26 cellular contexts compared by ENCODE assay signal in the genomic region with DNA sequence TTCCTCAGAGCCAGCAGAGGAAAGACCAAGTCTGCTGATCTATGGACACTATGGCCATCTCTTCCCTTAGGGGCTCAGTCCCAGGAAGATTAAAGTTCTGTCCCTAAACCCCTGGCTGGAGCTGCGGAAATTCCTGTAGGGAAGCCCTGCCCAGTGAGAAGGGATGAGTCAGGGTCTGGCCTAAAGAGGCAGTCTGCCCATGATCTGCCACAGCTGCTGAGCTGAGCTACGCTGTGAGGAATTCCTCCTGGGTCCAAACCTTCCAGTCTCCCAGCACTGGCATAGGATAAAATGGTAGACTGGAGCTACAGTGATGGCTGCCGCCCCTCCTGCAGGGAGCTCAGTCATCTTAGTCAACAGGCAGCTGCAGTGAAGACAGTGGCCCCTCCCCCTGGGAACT.
A peak's percentile ranks its signal among the peaks of the same experiment; 100 is the strongest.
DNase-seq lines count a peak whose midpoint lies in the region; ATAC-seq and TF ChIP-seq lines count a peak whose summit lies in the region.
"Had no signal": no experiment of that assay in that cellular context is flagged by ENCODE, and none has a peak within 500 bp of the region (broad histone marks: within the 10 kb centered on the region; RNA-seq: fewer than 3 reads in every experiment).

No MANE protein-coding gene starts in this region.

- H3K4me3 ChIP-seq in AG10803 (ENCODE audit: low read length) (no peak overlapping the region), cardiac fibroblast (replicated peaks in 1 of 2; ENCODE audit: low read depth in 2 of 2, low read length in 2 of 2) (no peak overlapping the region)
- H3K4me3 ChIP-seq: esophagus squamous epithelium, Peyer's patch, SJSA1, suprapubic skin had no signal

- intact Hi-C loops in left colon (cut with DNase I, micrococcal nuclease): no loop called here

- ATAC-seq in HG03457 (IDR thresholded peaks at IDR 0.05; ENCODE audit: unreplicated experiment) (no peak), GM18519 (IDR thresholded peaks at IDR 0.05; ENCODE audit: low FRiP score, unreplicated experiment) (no peak), left colon (no peak)
- ATAC-seq: naive thymus-derived CD8-positive, alpha-beta T cell; stimulated activated naive B cell treated with anti-CD40 and anti-IgM and Interleukin-4, amounts not matched to agents 10 μg/mL and 1 μg/mL and 100 μg/mL, for 72 hours; T-cell had no signal

- TF ChIP-seq CTCF in AG10803 (conservative IDR thresholded peaks at IDR 0.05; ENCODE audit: low read length) (no peak), cardiac fibroblast (IDR thresholded peaks at IDR 0.05; ENCODE audit: low read depth, low read length) (no peak)

- peak; percentile 58 for DNase-seq in AG10803 (ENCODE audit: low read depth)
- DNase-seq in LHCN-M2 (ENCODE audit: low read depth): peak; percentile 83
- DNase-seq in cardiac fibroblast (ENCODE audit: low read depth in 2 of 2): peak; percentile 20 to 27
- peak; percentile 76 for DNase-seq in islet precursor cell
- DNase-seq in activated T-cell treated with anti-CD3 and anti-CD28 coated beads, Interleukin-2, amount 50 U/mL, for 1 hour: no peak
- DNase-seq in left colon: no peak
- DNase-seq: activated CD4-positive, alpha-beta memory T cell treated with anti-CD3 and anti-CD28 coated beads, Interleukin-2, amount 10 ng/mL, durations not matched to agents 7 days and 5 days; activated naive CD8-positive, alpha-beta T cell treated with anti-CD3 and anti-CD28 coated beads, Interleukin-2, amount 10 ng/mL, durations not matched to agents 7 days and 5 days; BE2C; brain microvascular endothelial cell; cortex of kidney; DMS79; esophagus squamous epithelium; head of caudate nucleus; HFFc6; KG1; naive thymus-derived CD8-positive, alpha-beta T cell; NCI-H510A; Peyer's patch; stimulated activated CD4-positive, alpha-beta T cell treated with anti-CD3 and anti-CD28 coated beads, Interleukin-4, amount 100 ng/mL, for 1 hour; stimulated activated naive B cell treated with anti-CD40 and anti-IgM and Interleukin-4, amounts not matched to agents 10 μg/mL and 1 μg/mL and 100 μg/mL, for 72 hours; T-cell had no signal

Comparison
In these comparisons a context has a peak if more than half of its experiments do, and no peak if none do; other contexts are left out.
1. DNase-seq: peak in AG10803 (single experiment), LHCN-M2 (single experiment), cardiac fibroblast (2 of 2) and islet precursor cell (single experiment); none in activated T-cell treated with anti-CD3 and anti-CD28 coated beads, Interleukin-2, amount 50 U/mL, for 1 hour (single experiment) and left colon (0 of 2).